8 cellular contexts compared by ENCODE assay signal in genomic region chr5:129903466-129904101, GRCh38. TPM values are rescaled to one million over a fixed set of nuclear protein-coding genes. Genes with fewer than 3 reads are reported as not detected.
DNase-seq lines count a peak whose midpoint lies in the region; ATAC-seq, FAIRE-seq and TF ChIP-seq lines count a peak whose summit lies in the region.

No MANE protein-coding gene starts in this region.

- no peak for TF ChIP-seq EP300 in A549 (IDR thresholded peaks at IDR 0.05)

- intact Hi-C loops in uterus (cut with DNase I; ENCODE audit: low total_unique reads): no loop called here

- no peaks in the 10 kb centered on the region for H3K9me3 Mint-ChIP-seq in chondrocyte (ENCODE audit: low read depth)

- POLR2A ChIA-PET in A549 (lab: Yijun Ruan, JAX): no interaction called here

- peaks cover 25% of the 10 kb centered on the region for H3K4me1 Mint-ChIP-seq in chondrocyte (ENCODE audit: low read depth)

- peak overlapping the region; percentile 35; the same call in 1 of the 2 replicates for H3K9ac ChIP-seq in HUES48 (ENCODE audit: low read depth, low read length)

- 12% methylated on average over 29 of the region's 29 CpGs for WGBS in A549 (ENCODE audit: missing lambda C conversion rate)
- 1 to 6% methylated on average over 13 to 27 of the region's 29 CpGs for WGBS in mesodermal cell (ENCODE audit: insufficient coverage in 2 of 2), 2 experiments

- no peak for TF ChIP-seq RAD21 in A549 (conservative IDR thresholded peaks at IDR 0.05 in 1 of 2, IDR thresholded peaks at IDR 0.05 in 1 of 2)

- H3K36me3 Mint-ChIP-seq in chondrocyte (ENCODE audit: low read depth): no peaks in the 10 kb centered on the region

- no peaks in the 10 kb centered on the region for H3K27me3 Mint-ChIP-seq in chondrocyte (ENCODE audit: low read depth)

- CTCF ChIA-PET in A549 (lab: Yijun Ruan, JAX): interaction anchor here (1.0 kb wide), 1 partner anchor 1204 kb away, joined by 3 read pairs; no protein-coding TSS in a partner anchor

- TF ChIP-seq CTCF in A549 (IDR thresholded peaks at IDR 0.05) (no peak), chondrocyte (IDR thresholded peaks at IDR 0.05) (no peak), uterus (IDR thresholded peaks at IDR 0.05) (no peak)

- H3K4me3 ChIP-seq in A549 (peak overlapping the region; percentile 72), HUES48 (ENCODE audit: low read depth, low read length) (peak overlapping the region; percentile 80), mesodermal cell (ENCODE audit: extremely low read depth, insufficient read depth, low read length, poor library complexity, severe bottlenecking) (peak overlapping the region; percentile 68), uterus (peak overlapping the region; percentile 49 to 51)

- TF ChIP-seq POLR2A in A549 (IDR thresholded peaks at IDR 0.05; ENCODE audit: low read length): no peak
- no peak for TF ChIP-seq POLR2A in uterus (IDR thresholded peaks at IDR 0.05)

- H3K9me3 ChIP-seq in A549: no peaks in the 10 kb centered on the region
- H3K9me3 ChIP-seq in HUES48 (ENCODE audit: control insufficient read depth, insufficient read depth, low read length): no peaks in the 10 kb centered on the region
- H3K9me3 ChIP-seq in mesodermal cell (ENCODE audit: control insufficient read depth, low read length): no peaks in the 10 kb centered on the region
- no peaks in the 10 kb centered on the region for H3K9me3 ChIP-seq in uterus

- H3K27ac Mint-ChIP-seq in chondrocyte (ENCODE audit: unreplicated experiment): peak overlapping the region; percentile 17

- H3K36me3 ChIP-seq in HUES48 (ENCODE audit: control insufficient read depth, insufficient read depth, low read length) (no peaks in the 10 kb centered on the region), mesodermal cell (ENCODE audit: control insufficient read depth, insufficient read depth, low read length) (no peaks in the 10 kb centered on the region), uterus (no peaks in the 10 kb centered on the region)

- H3K4me2 ChIP-seq in A549: peak overlapping the region; percentile 100

- FAIRE-seq in A549 (lab: Jason Lieb, UNC): no peak

- peak overlapping the region; percentile 82 for H3K4me3 Mint-ChIP-seq in chondrocyte (ENCODE audit: unreplicated experiment)

- ATAC-seq in A549: peak; percentile 8 to 37; a peak in 3 of 6 replicates

- DNase-seq in A549 (ENCODE audit: low read depth in 1 of 2, low spot score in 1 of 2) (peak in 1 of 2 experiments; percentile 4), chondrocyte (ENCODE audit: low spot score) (peak; percentile 90), uterus (no peak), NCI-H1417 treated with DMSO at 0.1 percent for 48 hours (lab: John Stamatoyannopoulos, UW) (no peak), 8988T (no peak)
- no peak for DNase-seq in activated effector memory CD4-positive, alpha-beta T cell treated with Interleukin-2 at 50 U/mL for 16 hours

- H3K4me1 ChIP-seq in A549: peaks cover 12% of the 10 kb centered on the region
- peaks cover 4% of the 10 kb centered on the region; the same call in 1 of the 2 replicates for H3K4me1 ChIP-seq in HUES48 (ENCODE audit: control insufficient read depth, insufficient read depth, low read length)
- H3K4me1 ChIP-seq in mesodermal cell (ENCODE audit: control insufficient read depth, insufficient read depth, low read length, poor library complexity, severe bottlenecking): peaks cover 5% of the 10 kb centered on the region
- H3K4me1 ChIP-seq in uterus: no peaks in the 10 kb centered on the region

- peaks cover 54% of the 10 kb centered on the region for H3K27me3 ChIP-seq in HUES48 (ENCODE audit: control insufficient read depth, insufficient read depth, low read length)
- no peaks in the 10 kb centered on the region for H3K27me3 ChIP-seq in uterus

- H3K27ac ChIP-seq in A549: peak overlapping the region; percentile 49 to 79; a peak in 5 of 6 replicates
- no peak overlapping the region for H3K27ac ChIP-seq in HUES48 (ENCODE audit: low read depth, low read length)
- peak overlapping the region; percentile 75 for H3K27ac ChIP-seq in mesodermal cell (ENCODE audit: low read depth, low read length, severe bottlenecking)
- peak overlapping the region; percentile 66 to 83 for H3K27ac ChIP-seq in uterus

TF ChIP-seq in A549, 52 proteins besides CTCF, POLR2A, EP300 and RAD21:
- TF ChIP-seq JUNB (IDR thresholded peaks at IDR 0.05) (no peak), PHF8 (IDR thresholded peaks at IDR 0.05; ENCODE audit: borderline replicate concordance, low read depth) (0 out of 2 replicates have a peak, but pooled peaks have one; percentile 15), HES2 (IDR thresholded peaks at IDR 0.05) (no peak), RNF2 (IDR thresholded peaks at IDR 0.05; ENCODE audit: borderline replicate concordance, low read depth) (0 out of 2 replicates have a peak, but pooled peaks have one; percentile 49), FOSB (CRISPR knock-in tag; IDR thresholded peaks at IDR 0.05) (no peak), ZFP36 (IDR thresholded peaks at IDR 0.05; ENCODE audit: borderline replicate concordance, partially characterized antibody) (no peak), HOXB5 (CRISPR knock-in tag; IDR thresholded peaks at IDR 0.05) (no peak), HOXB13 (CRISPR knock-in tag; IDR thresholded peaks at IDR 0.05; ENCODE audit: low read depth) (no peak), TP53 (CRISPR knock-in tag; IDR thresholded peaks at IDR 0.05) (no peak)

RNA-seq across cellular contexts. Expression of gene CHSY3, which starts 0.7 kb away (rescaled TPM):
- polyA plus RNA-seq in A549 (2011; rRNA removed) (0.12 and 0.37 TPM in 2 replicates), A549 (2017; fragmentation: RNase III; extraction: RNeasy Plus Mini Kit Qiagen cat#74134 plus additional on column Dnase treatment) (0.04 to 0.06 TPM (median 0.04 TPM) in 3 replicates)
- 0.04 and 0.05 TPM in 2 replicates for polyA plus RNA-seq in A549 (2012; cell fraction: cytosol; rRNA removed)
- polyA plus RNA-seq in A549 (2012; cell fraction: nucleus; rRNA removed): 0.11 TPM in 2 replicates
- 0.08 and 0.78 TPM in 2 replicates for polyA minus RNA-seq in A549 (2011; rRNA and poly(A)+ RNA removed)
- total RNA-seq in chondrocyte (18.1 to 44.6 TPM (median 19.7 TPM) in 3 replicates), uterus (10 to 100 TPM in 1 of 4 donors, 1 to 10 TPM in 1, under 1 TPM in 1, not detected in 1; 0.77 to 22.1 (median 2.8) TPM)
- 21.7 TPM for polyA plus RNA-seq in mesodermal cell (2013, experiment 1 of 2)
- 16.6 TPM for polyA plus RNA-seq in mesodermal cell (2013, experiment 2 of 2)
